Comparison of ENCODE assay signal across 33 cellular contexts in genomic region chr12:47986832-47987231, GRCh38. TPM values are rescaled to one million over a fixed set of nuclear protein-coding genes. Genes with fewer than 3 reads are reported as not detected.
"Had no signal": no experiment of that assay in that cellular context is flagged by ENCODE, and none has a peak within 500 bp of the region (broad histone marks: within the 10 kb centered on the region; RNA-seq: fewer than 3 reads in every experiment).

No MANE protein-coding gene starts in this region.

- H3K4me1 ChIP-seq: ascending aorta, SJSA1 had no signal

- H3K27me3 ChIP-seq: ascending aorta, cardiac muscle cell, MG63, Peyer's patch, SJSA1 had no signal

- ATAC-seq: activated CD8-positive, alpha-beta T cell treated with anti-CD3 and anti-CD28 coated beads for 36 hours; activated T-cell treated with anti-CD3 and anti-CD28 coated beads, Interleukin-2, amount 50 U/mL, for 72 hours; activated T-helper 17 cell treated with anti-CD3 and anti-CD28 coated beads, Interleukin-2, amount 50 U/mL, for 72 hours; PC-3 had no signal

- H3K27ac Mint-ChIP-seq: activated CD4-positive, alpha-beta T cell treated with anti-CD3 and anti-CD28 coated beads, Interleukin-2, amount 10 ng/mL, durations not matched to agents 24 days and 14 days; activated CD8-positive, alpha-beta T cell treated with anti-CD3 and anti-CD28 coated beads for 36 hours; activated naive CD8-positive, alpha-beta T cell; activated T-cell treated with anti-CD3 and anti-CD28 coated beads, Interleukin-2, amount 50 U/mL, for 72 hours; activated T-helper 17 cell treated with anti-CD3 and anti-CD28 coated beads, Interleukin-2, amount 50 U/mL, for 72 hours; T-helper 1 cell treated with Interleukin-12 subunit alpha and Interleukin-12 subunit beta and Interleukin-4 antibody, amounts not matched to agents 30 μg/mL and 1 μg/mL, for 36 hours; T-helper 2 cell treated with Interferon-gamma antibody and Interleukin-4, amounts not matched to agents 5 μg/mL and 100 μg/mL, for 36 hours had no signal

- DNase-seq: activated CD4-positive, alpha-beta T cell treated with anti-CD3 and anti-CD28 coated beads, Interleukin-2, amount 10 ng/mL, durations not matched to agents 24 days and 14 days; activated CD4-positive, alpha-beta T cell treated with anti-CD3 and anti-CD28 coated beads, Interleukin-2, amount 50 U/mL, for 4 hours; activated CD8-positive, alpha-beta T cell treated with anti-CD3 and anti-CD28 coated beads for 36 hours; activated naive CD4-positive, alpha-beta T cell treated with Interleukin-2 at 50 U/mL for 16 hours; activated T-cell treated with anti-CD3 and anti-CD28 coated beads, Interleukin-2, amount 50 U/mL, for 1 hour; activated T-cell treated with anti-CD3 and anti-CD28 coated beads, Interleukin-2, amount 50 U/mL, for 72 hours; amygdala; Kasumi-1; KG1; MG63; NCI-H1048; NCI-H1105 treated with DMSO at 0.1 percent for 48 hours; NCI-H1436; NCI-H1694; NCI-H2029; NCI-H345; NCI-H526; NCI-H748 treated with DMSO at 0.1 percent for 48 hours; NK-92 treated with Interleukin-12 subunit alpha and Interleukin-12 subunit beta, amount 100 ng/mL, for 24 hours; PC-3; RPMI8226; SHP77 treated with DMSO at 0.1 percent for 48 hours; SK-N-SH had no signal

- H3K4me3 Mint-ChIP-seq: activated CD4-positive, alpha-beta T cell treated with anti-CD3 and anti-CD28 coated beads, Interleukin-2, amount 10 ng/mL, durations not matched to agents 24 days and 14 days; activated CD8-positive, alpha-beta T cell treated with anti-CD3 and anti-CD28 coated beads for 36 hours; activated naive CD8-positive, alpha-beta T cell; activated T-cell treated with anti-CD3 and anti-CD28 coated beads, Interleukin-2, amount 50 U/mL, for 72 hours; activated T-helper 17 cell treated with anti-CD3 and anti-CD28 coated beads, Interleukin-2, amount 50 U/mL, for 72 hours; T-helper 1 cell treated with Interleukin-12 subunit alpha and Interleukin-12 subunit beta and Interleukin-4 antibody, amounts not matched to agents 30 μg/mL and 1 μg/mL, for 36 hours; T-helper 2 cell treated with Interferon-gamma antibody and Interleukin-4, amounts not matched to agents 5 μg/mL and 100 μg/mL, for 36 hours had no signal

- H3K36me3 ChIP-seq: ascending aorta, MG63, Peyer's patch, SJSA1 had no signal

- H3K4me2 ChIP-seq: SK-N-SH had no signal

- H3K27me3 Mint-ChIP-seq: activated T-helper 17 cell treated with anti-CD3 and anti-CD28 coated beads, Interleukin-2, amount 50 U/mL, for 72 hours had no signal

- H3K9me3 Mint-ChIP-seq: activated CD4-positive, alpha-beta T cell treated with anti-CD3 and anti-CD28 coated beads, Interleukin-2, amount 10 ng/mL, durations not matched to agents 24 days and 14 days; activated CD8-positive, alpha-beta T cell treated with anti-CD3 and anti-CD28 coated beads for 36 hours; activated T-cell treated with anti-CD3 and anti-CD28 coated beads, Interleukin-2, amount 50 U/mL, for 72 hours; activated T-helper 17 cell treated with anti-CD3 and anti-CD28 coated beads, Interleukin-2, amount 50 U/mL, for 72 hours; T-helper 1 cell treated with Interleukin-12 subunit alpha and Interleukin-12 subunit beta and Interleukin-4 antibody, amounts not matched to agents 30 μg/mL and 1 μg/mL, for 36 hours; T-helper 2 cell treated with Interferon-gamma antibody and Interleukin-4, amounts not matched to agents 5 μg/mL and 100 μg/mL, for 36 hours had no signal

- H3K9ac ChIP-seq: SK-N-SH had no signal

- H3K4me3 ChIP-seq: ascending aorta, cardiac muscle cell, MG63, Peyer's patch, SJSA1 had no signal

- H3K36me3 Mint-ChIP-seq: activated naive CD8-positive, alpha-beta T cell had no signal

- FAIRE-seq: TTC549 had no signal

- H3K9me3 ChIP-seq: ascending aorta, MG63, Peyer's patch, SJSA1, SK-N-SH had no signal

- H3K27ac ChIP-seq: ascending aorta, cardiac muscle cell, Peyer's patch, SJSA1 had no signal

RNA-seq across cellular contexts. Expression of gene COL2A1, which starts 17.4 kb away (rescaled TPM):
- total RNA-seq: activated CD8-positive, alpha-beta memory T cell treated with anti-CD3 and anti-CD28 coated beads for 36 hours; activated T-helper 17 cell treated with anti-CD3 and anti-CD28 coated beads, Interleukin-2, amount 50 U/mL, for 72 hours; ascending aorta; SJSA1 had no signal
